Comparison of ENCODE assay signal across 37 cellular contexts in genomic region chr18:47286776-47287410, GRCh38. TPM values are rescaled to one million over a fixed set of nuclear protein-coding genes. Genes with fewer than 3 reads are reported as not detected.
"Had no signal": no experiment of that assay in that cellular context is flagged by ENCODE, and none has a peak within 500 bp of the region (broad histone marks: within the 10 kb centered on the region; RNA-seq: fewer than 3 reads in every experiment).

No MANE protein-coding gene starts in this region.

- H3K27me3 ChIP-seq: brain microvascular endothelial cell, foreskin keratinocyte had no signal

- H3K4me2 ChIP-seq: hepatocyte had no signal

- H3K4me3 ChIP-seq: coronary artery, dorsolateral prefrontal cortex, gastrocnemius medialis, heart right ventricle, hepatocyte had no signal

- H3K9me3 Mint-ChIP-seq: activated CD8-positive, alpha-beta T cell treated with anti-CD3 and anti-CD28 coated beads for 36 hours; activated T-cell treated with anti-CD3 and anti-CD28 coated beads, Interleukin-2, amount 50 U/mL, for 4 hours; activated T-helper 17 cell treated with anti-CD3 and anti-CD28 coated beads, Interleukin-2, amount 50 U/mL, for 72 hours; central memory CD8-positive, alpha-beta T cell; dendritic cell treated with granulocyte-macrophage colony-stimulating factor and Interleukin-4, amounts not matched to agents 40 ng/mL and 50 ng/mL, for 4 days; endodermal cell; T-helper 2 cell treated with Interferon-gamma antibody and Interleukin-4, amounts not matched to agents 5 μg/mL and 100 μg/mL, for 36 hours had no signal

- H3K4me1 ChIP-seq: foreskin keratinocyte, gastrocnemius medialis, heart right ventricle had no signal

- H3K79me2 ChIP-seq: hepatocyte had no signal

- H3K36me3 Mint-ChIP-seq: activated naive CD8-positive, alpha-beta T cell had no signal

- H2AFZ ChIP-seq: hepatocyte had no signal

- H3K4me1 Mint-ChIP-seq: activated T-helper 17 cell treated with anti-CD3 and anti-CD28 coated beads, Interleukin-2, amount 50 U/mL, for 72 hours; central memory CD8-positive, alpha-beta T cell had no signal

- H3K27ac ChIP-seq: brain microvascular endothelial cell, coronary artery, dorsolateral prefrontal cortex, foreskin keratinocyte, gastrocnemius medialis, heart right ventricle, hepatocyte, WERI-Rb-1 had no signal

- DNase-seq: activated B cell treated with CpG ODN at 0.5 μM for 24 hours; activated CD4-positive, alpha-beta T cell treated with anti-CD3 and anti-CD28 coated beads for 48 hours; activated CD4-positive, alpha-beta T cell treated with anti-CD3 and anti-CD28 coated beads, Interleukin-2, amount 50 U/mL, for 1 hour; activated CD4-positive, alpha-beta T cell treated with anti-CD3 and anti-CD28 coated beads, Interleukin-2, amount 50 U/mL, for 48 hours; activated CD8-positive, alpha-beta memory T cell treated with anti-CD3 and anti-CD28 coated beads for 24 hours; activated CD8-positive, alpha-beta T cell treated with anti-CD3 and anti-CD28 coated beads for 36 hours; activated effector memory CD4-positive, alpha-beta T cell treated with Interleukin-2 at 50 U/mL for 16 hours; activated gamma-delta T cell treated with Interleukin-2 at 50 U/mL for 16 hours; activated naive CD4-positive, alpha-beta T cell treated with anti-CD3 and anti-CD28 coated beads, Interleukin-2, amount 50 U/mL, for 16 hours; activated naive CD4-positive, alpha-beta T cell treated with Interleukin-2 at 50 U/mL for 16 hours; activated T-cell treated with anti-CD3 and anti-CD28 coated beads, Interleukin-2, amount 50 U/mL, for 4 hours; amniotic stem cell; anterior cingulate cortex; brain microvascular endothelial cell; dorsolateral prefrontal cortex; effector memory CD4-positive, alpha-beta T cell; endodermal cell; foreskin keratinocyte; gastrocnemius medialis; heart right ventricle; T-helper 17 cell; T1000; WERI-Rb-1 had no signal

- H3K36me3 ChIP-seq: brain microvascular endothelial cell, gastrocnemius medialis, heart right ventricle, WERI-Rb-1 had no signal

- H3K27ac Mint-ChIP-seq: activated B cell treated with CpG ODN at 0.5 μM for 24 hours; activated CD8-positive, alpha-beta T cell treated with anti-CD3 and anti-CD28 coated beads for 36 hours; activated naive CD8-positive, alpha-beta T cell; activated T-helper 17 cell treated with anti-CD3 and anti-CD28 coated beads, Interleukin-2, amount 50 U/mL, for 72 hours; dendritic cell treated with granulocyte-macrophage colony-stimulating factor and Interleukin-4, amounts not matched to agents 40 ng/mL and 50 ng/mL, for 4 days; endodermal cell; T-helper 17 cell; T-helper 2 cell treated with Interferon-gamma antibody and Interleukin-4, amounts not matched to agents 5 μg/mL and 100 μg/mL, for 36 hours had no signal

- H3K4me3 Mint-ChIP-seq: activated B cell treated with CpG ODN at 0.5 μM for 24 hours; activated CD8-positive, alpha-beta T cell treated with anti-CD3 and anti-CD28 coated beads for 36 hours; activated naive CD8-positive, alpha-beta T cell; activated T-cell treated with anti-CD3 and anti-CD28 coated beads, Interleukin-2, amount 50 U/mL, for 4 hours; activated T-helper 17 cell treated with anti-CD3 and anti-CD28 coated beads, Interleukin-2, amount 50 U/mL, for 72 hours; central memory CD8-positive, alpha-beta T cell; dendritic cell treated with granulocyte-macrophage colony-stimulating factor and Interleukin-4, amounts not matched to agents 40 ng/mL and 50 ng/mL, for 4 days; endodermal cell; T-helper 17 cell; T-helper 2 cell treated with Interferon-gamma antibody and Interleukin-4, amounts not matched to agents 5 μg/mL and 100 μg/mL, for 36 hours had no signal

- ATAC-seq: activated CD4-positive, CD25-positive, alpha-beta regulatory T cell treated with anti-CD3 and anti-CD28 coated beads, Interleukin-2, amount 50 U/mL, for 24 hours; activated CD8-positive, alpha-beta T cell treated with anti-CD3 and anti-CD28 coated beads for 36 hours; activated T-cell treated with anti-CD3 and anti-CD28 coated beads, Interleukin-2, amount 50 U/mL, for 4 hours; activated T-helper 17 cell treated with anti-CD3 and anti-CD28 coated beads, Interleukin-2, amount 50 U/mL, for 72 hours; esophagus mucosa; foreskin keratinocyte; gastrocnemius medialis; heart right ventricle; T-helper 17 cell had no signal

RNA-seq across cellular contexts. Expression of gene SKOR2, which starts 35.4 kb away (rescaled TPM):
- total RNA-seq: activated B cell treated with CpG ODN at 0.5 μM for 24 hours; activated CD8-positive, alpha-beta T cell treated with anti-CD3 and anti-CD28 coated beads for 36 hours; activated T-cell treated with anti-CD3 and anti-CD28 coated beads, Interleukin-2, amount 50 U/mL, for 4 hours; activated T-helper 17 cell treated with anti-CD3 and anti-CD28 coated beads, Interleukin-2, amount 50 U/mL, for 72 hours; astrocyte; bronchial epithelial cell; cardiac septum; epithelial cell of proximal tubule; esophagus mucosa; foreskin keratinocyte; gastrocnemius medialis; heart right ventricle; hepatocyte; T-helper 17 cell had no signal
- polyA plus RNA-seq: adipose tissue, foreskin keratinocyte, heart right ventricle, hepatocyte had no signal
